1 cellular context compared by ENCODE assay signal in genomic region chr11:45771194-45771941, GRCh38.
TF ChIP-seq lines count a peak whose summit lies in the region.

No MANE protein-coding gene starts in this region.

TF ChIP-seq in K562, 482 proteins besides CTCF, POLR2A, EP300 and RAD21 (continued from another document):
- TF ChIP-seq ZNF175 (CRISPR knock-in tag; IDR thresholded peaks at IDR 0.05; ENCODE audit: low read depth) (no peak), TFE3 (CRISPR knock-in tag; IDR thresholded peaks at IDR 0.05) (no peak), FOXO4 (CRISPR knock-in tag; IDR thresholded peaks at IDR 0.05) (no peak), TEAD1 (CRISPR knock-in tag; IDR thresholded peaks at IDR 0.05) (0 out of 4 replicates have a peak, but pooled peaks of 1 of the 2 experiments have one; percentile 27), KLF16 (IDR thresholded peaks at IDR 0.05) (peak; percentile 53; the same call in 1 of the 2 replicates), ATF2 (CRISPR knock-in tag; IDR thresholded peaks at IDR 0.05) (no peak), XRCC5 (IDR thresholded peaks at IDR 0.05; ENCODE audit: low read depth, low read length) (no peak), MEIS2 (IDR thresholded peaks at IDR 0.05; ENCODE audit: partially characterized antibody) (peak; percentile 57), UBTF (IDR thresholded peaks at IDR 0.05; ENCODE audit: borderline replicate concordance in 1 of 2, low read depth in 2 of 2, low read length in 2 of 2) (0 out of 4 replicates have a peak, but pooled peaks of 1 of the 2 experiments have one; percentile 24), CBX1 (IDR thresholded peaks at IDR 0.05; ENCODE audit: low read depth) (no peak)
